Comparison of ENCODE assay signal across 16 cellular contexts in the genomic region with DNA sequence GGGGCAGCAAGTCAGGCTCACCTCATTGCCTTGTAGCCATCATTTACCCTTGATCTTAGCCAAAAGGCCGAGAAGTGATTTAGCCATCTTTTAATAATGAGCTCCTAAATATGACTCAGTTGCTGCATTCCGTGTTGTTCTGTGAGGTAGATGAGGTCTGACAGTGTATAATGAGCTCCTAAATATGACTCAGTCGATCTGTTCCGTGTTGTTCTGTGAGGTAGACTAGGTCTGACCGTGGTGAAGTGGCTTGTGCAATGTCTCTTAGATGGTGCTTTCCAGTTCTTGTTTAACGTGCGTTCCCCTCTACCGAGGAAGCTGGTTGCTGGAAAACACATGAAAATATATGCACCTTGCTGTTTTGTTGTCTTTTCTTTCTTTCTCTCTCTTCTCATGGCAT.
A peak's percentile ranks its signal among the peaks of the same experiment; 100 is the strongest.
DNase-seq lines count a peak whose midpoint lies in the region; ATAC-seq, FAIRE-seq and TF ChIP-seq lines count a peak whose summit lies in the region.
"Had no signal": no experiment of that assay in that cellular context is flagged by ENCODE, and none has a peak within 500 bp of the region (broad histone marks: within the 10 kb centered on the region; RNA-seq: fewer than 3 reads in every experiment).

No MANE protein-coding gene starts in this region.

- POLR2A ChIA-PET in Caco-2 (lab: Charles Lee): no interaction called here

- peaks cover 21 to 58% (median 47%) of the 10 kb centered on the region in 4 donors for H3K4me1 Mint-ChIP-seq in CD4-positive, CD25-positive, alpha-beta regulatory T cell
- H3K4me1 Mint-ChIP-seq in Caco-2 (ENCODE audit: low read depth, unreplicated experiment) (peaks cover 56% of the 10 kb centered on the region), astrocyte (ENCODE audit: low read depth, unreplicated experiment) (peaks cover 18% of the 10 kb centered on the region)

- no peak overlapping the region for H3K4me2 ChIP-seq in astrocyte (ENCODE audit: low read length)

- no peak for TF ChIP-seq CTCF in Caco-2 (IDR thresholded peaks at IDR 0.05; ENCODE audit: insufficient read depth in 1 of 2, low read depth in 1 of 2, low read length in 1 of 2, severe bottlenecking in 1 of 2, unreplicated experiment in 1 of 2)
- no peak for TF ChIP-seq CTCF in astrocyte (IDR thresholded peaks at IDR 0.05; ENCODE audit: insufficient read depth, low read depth, low read length)
- TF ChIP-seq CTCF in fibroblast of mammary gland (conservative IDR thresholded peaks at IDR 0.05; ENCODE audit: control insufficient read depth, insufficient read depth, low read depth, low read length): no peak

- peak overlapping the region in 2 of 3 donors; percentile 2 to 12 for H3K27ac Mint-ChIP-seq in CD4-positive, CD25-positive, alpha-beta regulatory T cell
- H3K27ac Mint-ChIP-seq in Caco-2 (ENCODE audit: unreplicated experiment) (peak overlapping the region; percentile 77), astrocyte (ENCODE audit: unreplicated experiment) (no peak overlapping the region)

- no peak for DNase-seq in CD4-positive, CD25-positive, alpha-beta regulatory T cell
- no peak for DNase-seq in Caco-2
- DNase-seq in astrocyte (ENCODE audit: low read depth): peak; percentile 79
- DNase-seq in fibroblast of mammary gland (ENCODE audit: low read depth): peak; percentile 28
- no peak for DNase-seq in SKM-1 treated with dmso at 0.1 percent for 144 hours (lab: John Stamatoyannopoulos, UW; ENCODE audit: unreplicated experiment)
- DNase-seq in stimulated activated CD4-positive, alpha-beta T cell treated with anti-CD3 and anti-CD28 coated beads, Interleukin-1b, Interleukin-23, amount 100 ng/mL, for 48 hours: no peak
- DNase-seq: HCEC 1CT, NCI-H1436 treated with DMSO at 0.1 percent for 48 hours, NCI-H2081, NCI-H510A, NCI-H774, PC-3 had no signal

- H3K27me3 ChIP-seq in CD4-positive, CD25-positive, alpha-beta regulatory T cell (ENCODE audit: control insufficient read depth, insufficient read depth, low read length): no peaks in the 10 kb centered on the region
- H3K27me3 ChIP-seq in Caco-2 (replicated peaks; ENCODE audit: control insufficient read depth, insufficient read depth, low read length): no peaks in the 10 kb centered on the region
- no peaks in the 10 kb centered on the region for H3K27me3 ChIP-seq in astrocyte (ENCODE audit: insufficient read depth, low read length)
- H3K27me3 ChIP-seq: SJSA1 had no signal

- no TSS peak for BruUV-seq in Caco-2 (replicated peaks; lab: Mats Ljungman, UMichigan)

- H3K36me3 ChIP-seq in CD4-positive, CD25-positive, alpha-beta regulatory T cell (ENCODE audit: control insufficient read depth, insufficient read depth, low read length): peaks cover 3% of the 10 kb centered on the region
- no peaks in the 10 kb centered on the region for H3K36me3 ChIP-seq in Caco-2 (ENCODE audit: control insufficient read depth, insufficient read depth, low read length)
- no peaks in the 10 kb centered on the region for H3K36me3 ChIP-seq in astrocyte (ENCODE audit: insufficient read depth, low read length)
- H3K36me3 ChIP-seq: SJSA1 had no signal

- no peaks in the 10 kb centered on the region for H4K20me1 ChIP-seq in astrocyte (ENCODE audit: insufficient read depth, low read length)

- ATAC-seq in CD4-positive, CD25-positive, alpha-beta regulatory T cell (ENCODE audit: low read depth in 2 of 2): no peak
- ATAC-seq in GM21717 (IDR thresholded peaks at IDR 0.05; ENCODE audit: unreplicated experiment): no peak
- ATAC-seq: PC-3 had no signal

- peaks cover 0 to 3% (median 0%) of the 10 kb centered on the region in 7 donors for H3K9me3 Mint-ChIP-seq in CD4-positive, CD25-positive, alpha-beta regulatory T cell
- H3K9me3 Mint-ChIP-seq in Caco-2 (ENCODE audit: unreplicated experiment) (peaks cover 10% of the 10 kb centered on the region), astrocyte (ENCODE audit: unreplicated experiment) (no peaks in the 10 kb centered on the region)

- FAIRE-seq in astrocyte (lab: Jason Lieb, UNC): no peak
- FAIRE-seq: HTR-8/SVneo had no signal

- CTCF ChIA-PET in Caco-2 (lab: Charles Lee): interaction anchor here (0.6 kb wide), 1 partner anchor 19 kb away, joined by 3 read pairs; no protein-coding TSS in a partner anchor

- no peak overlapping the region for H3K4me3 ChIP-seq in CD4-positive, CD25-positive, alpha-beta regulatory T cell (ENCODE audit: low read depth, low read length)
- H3K4me3 ChIP-seq in Caco-2 (ENCODE audit: low read depth, low read length): no peak overlapping the region
- no peak overlapping the region for H3K4me3 ChIP-seq in astrocyte (ENCODE audit: insufficient read depth, low read depth, low read length)
- no peak overlapping the region for H3K4me3 ChIP-seq in fibroblast of mammary gland (ENCODE audit: control insufficient read depth, low read depth, low read length)
- H3K4me3 ChIP-seq: SJSA1 had no signal

- no peaks in the 10 kb centered on the region for H3K4me1 ChIP-seq in CD4-positive, CD25-positive, alpha-beta regulatory T cell (ENCODE audit: control insufficient read depth, insufficient read depth, low read length, poor library complexity, severe bottlenecking)
- H3K4me1 ChIP-seq in Caco-2 (peaks cover 75% of the 10 kb centered on the region), astrocyte (ENCODE audit: insufficient read depth, low read length) (peaks cover 13% of the 10 kb centered on the region)
- H3K4me1 ChIP-seq: SJSA1 had no signal

- H3K36me3 Mint-ChIP-seq in CD4-positive, CD25-positive, alpha-beta regulatory T cell: peaks cover 41% of the 10 kb centered on the region
- H3K36me3 Mint-ChIP-seq in Caco-2 (ENCODE audit: insufficient read depth, unreplicated experiment) (peaks cover 21% of the 10 kb centered on the region), astrocyte (ENCODE audit: low read depth, unreplicated experiment) (no peaks in the 10 kb centered on the region)

- H3K27me3 Mint-ChIP-seq in CD4-positive, CD25-positive, alpha-beta regulatory T cell: no peaks in the 10 kb centered on the region
- H3K27me3 Mint-ChIP-seq in Caco-2 (ENCODE audit: insufficient read depth, unreplicated experiment) (no peaks in the 10 kb centered on the region), astrocyte (ENCODE audit: low read depth, unreplicated experiment) (no peaks in the 10 kb centered on the region)

- no peak overlapping the region for H3K9ac ChIP-seq in astrocyte (ENCODE audit: low read length)

- H3K9me3 ChIP-seq in CD4-positive, CD25-positive, alpha-beta regulatory T cell (ENCODE audit: control insufficient read depth in 2 of 2, low read length in 2 of 2): no peaks in the 10 kb centered on the region
- H3K9me3 ChIP-seq in Caco-2: peaks cover 3% of the 10 kb centered on the region; the same call in 1 of the 2 replicates
- H3K9me3 ChIP-seq in astrocyte (ENCODE audit: insufficient read depth, low read depth, low read length): no peaks in the 10 kb centered on the region
- H3K9me3 ChIP-seq: SJSA1 had no signal

- H3K4me3 Mint-ChIP-seq in CD4-positive, CD25-positive, alpha-beta regulatory T cell: peak overlapping the region in 1 of 4 donors; percentile 28
- H3K4me3 Mint-ChIP-seq in Caco-2 (ENCODE audit: unreplicated experiment) (peak overlapping the region; percentile 34), astrocyte (ENCODE audit: unreplicated experiment) (no peak overlapping the region)

- intact Hi-C loops in Caco-2 (cut with micrococcal nuclease; ENCODE audit: unreplicated experiment): loop anchor here (5.0 kb wide), 1 partner anchor 109 kb away; no protein-coding TSS in a partner anchor

- no peak overlapping the region for H2AFZ ChIP-seq in astrocyte (ENCODE audit: low read depth, low read length)

- peaks cover 10% of the 10 kb centered on the region for H3K79me2 ChIP-seq in astrocyte (ENCODE audit: insufficient read depth, low read length)

- no peak overlapping the region for H3K27ac ChIP-seq in CD4-positive, CD25-positive, alpha-beta regulatory T cell (ENCODE audit: insufficient read depth, low read length, poor library complexity, severe bottlenecking)
- H3K27ac ChIP-seq in astrocyte (ENCODE audit: low read depth, low read length): no peak overlapping the region
- H3K27ac ChIP-seq: HL-60, SJSA1 had no signal

Comparison
In these comparisons a context has a peak if more than half of its experiments do, and no peak if none do; other contexts are left out.
1. DNase-seq: peak in astrocyte (single experiment) and fibroblast of mammary gland (single experiment); none in CD4-positive, CD25-positive, alpha-beta regulatory T cell (0 of 3), Caco-2 (0 of 2), SKM-1 treated with dmso at 0.1 percent for 144 hours (single experiment) and stimulated activated CD4-positive, alpha-beta T cell treated with anti-CD3 and anti-CD28 coated beads, Interleukin-1b, Interleukin-23, amount 100 ng/mL, for 48 hours (single experiment).